In genomic region chr6:148954934-148955915, GRCh38 we compare ENCODE assay signal across 22 cellular contexts.
DNase-seq lines count a peak whose midpoint lies in the region; ATAC-seq and TF ChIP-seq lines count a peak whose summit lies in the region.
"Had no signal": no experiment of that assay in that cellular context is flagged by ENCODE, and none has a peak within 500 bp of the region (broad histone marks: within the 10 kb centered on the region; RNA-seq: fewer than 3 reads in every experiment).

No MANE protein-coding gene starts in this region.

- no peaks in the 10 kb centered on the region; the same call in 1 of the 2 replicates for H3K36me3 ChIP-seq in IMR-90 (ENCODE audit: control insufficient read depth, insufficient read depth, low read length)
- no peaks in the 10 kb centered on the region for H3K36me3 ChIP-seq in endodermal cell (ENCODE audit: control insufficient read depth, insufficient read depth, low read length)
- no peaks in the 10 kb centered on the region for H3K36me3 ChIP-seq in mesendoderm (ENCODE audit: control insufficient read depth, insufficient read depth, low read length)
- H3K36me3 ChIP-seq: gastrocnemius medialis, uterus had no signal

- CTCF ChIA-PET in IMR-90 (lab: Yijun Ruan, JAX) = interaction anchor here (0.8 kb wide), 1 partner anchor 79 kb away, joined by 3 read pairs; no protein-coding TSS in a partner anchor

- H3K9me3 ChIP-seq in IMR-90 (ENCODE audit: control insufficient read depth, insufficient read depth, low read length) (no peaks in the 10 kb centered on the region), endodermal cell (ENCODE audit: control insufficient read depth, low read length) (peaks cover 10% of the 10 kb centered on the region)
- H3K9me3 ChIP-seq: gastrocnemius medialis, uterus had no signal

- dilution Hi-C loops in IMR-90 (cut with HindIII; ENCODE audit: low sequenced_read_pairs, unreplicated experiment) = no loop called here

- no peak for TF ChIP-seq POLR2A in IMR-90 (IDR thresholded peaks at IDR 0.05; ENCODE audit: low read depth, low read length)

- H3K14ac ChIP-seq in IMR-90 (replicated peaks; ENCODE audit: low read depth, low read length) = peak overlapping the region; percentile 28

- H4K8ac ChIP-seq in IMR-90 (ENCODE audit: low read depth in 2 of 2, low read length in 2 of 2) (no peak overlapping the region; a peak in 1 of 4 replicates), mesendoderm (ENCODE audit: low read depth, low read length) (no peak overlapping the region)

- no peak overlapping the region for H3K9ac ChIP-seq in IMR-90 (ENCODE audit: low read depth, low read length)
- H3K9ac ChIP-seq in endodermal cell (ENCODE audit: extremely low read depth, low read length, poor library complexity, severe bottlenecking) = no peak overlapping the region
- no peak overlapping the region for H3K9ac ChIP-seq in mesendoderm (ENCODE audit: low read length)

- H2BK120ac ChIP-seq in IMR-90 (ENCODE audit: low read depth, low read length) = no peak overlapping the region
- no peak overlapping the region for H2BK120ac ChIP-seq in mesendoderm (ENCODE audit: low read depth, low read length)

- no peak overlapping the region for H2AFZ ChIP-seq in IMR-90 (replicated peaks; ENCODE audit: low read length, poor library complexity)

- TF ChIP-seq RAD21 in IMR-90 (IDR thresholded peaks at IDR 0.05; ENCODE audit: low read length) = no peak

- H3K27ac ChIP-seq in IMR-90 (ENCODE audit: insufficient read depth, low read length) (no peak overlapping the region), endodermal cell (ENCODE audit: low read depth, low read length) (no peak overlapping the region), mesendoderm (ENCODE audit: low read depth, low read length) (no peak overlapping the region), dorsolateral prefrontal cortex (no peak overlapping the region)
- H3K27ac ChIP-seq: gastrocnemius medialis, uterus had no signal

- H2BK15ac ChIP-seq in IMR-90 (ENCODE audit: low read depth, low read length) = no peak overlapping the region
- H2BK15ac ChIP-seq in mesendoderm (replicated peaks; ENCODE audit: low read depth) = no peak overlapping the region

- no peak overlapping the region for H4K91ac ChIP-seq in IMR-90 (ENCODE audit: insufficient read depth, low read depth, low read length)

- no peak overlapping the region for H3K27ac Mint-ChIP-seq in endodermal cell
- H3K27ac Mint-ChIP-seq: activated naive CD8-positive, alpha-beta T cell treated with anti-CD3 and anti-CD28 coated beads, Interleukin-2, amount 50 U/mL, for 24 hours; CD14-positive monocyte; T-helper 2 cell treated with Interferon-gamma antibody and Interleukin-4, amounts not matched to agents 5 μg/mL and 100 μg/mL, for 36 hours had no signal

- H3K79me1 ChIP-seq in IMR-90 (ENCODE audit: low read depth in 1 of 2, low read length in 2 of 2) (no peaks in the 10 kb centered on the region), mesendoderm (ENCODE audit: low read length) (peaks cover 3% of the 10 kb centered on the region)

- POLR2A ChIA-PET in IMR-90 (lab: Charles Lee; ENCODE audit: unreplicated experiment) = no interaction called here

- H3K36me3 Mint-ChIP-seq in endodermal cell (ENCODE audit: low read depth) = peaks cover 28% of the 10 kb centered on the region
- H3K36me3 Mint-ChIP-seq: CD14-positive monocyte had no signal

- H3K4me2 ChIP-seq in IMR-90 (ENCODE audit: low read depth, low read length) = no peak overlapping the region
- H3K4me2 ChIP-seq in mesendoderm (ENCODE audit: low read length) = no peak overlapping the region

- H3K23ac ChIP-seq in IMR-90 (ENCODE audit: low read depth, low read length) = no peak overlapping the region
- H3K23ac ChIP-seq in mesendoderm (ENCODE audit: low read length) = no peak overlapping the region

- DNase-seq in GM12865 (ENCODE audit: low read depth) = peak; percentile 9
- peak; percentile 63 for DNase-seq in IMR-90
- no peak for DNase-seq in endodermal cell
- DNase-seq in mesendoderm = peak; percentile 23
- no peak for DNase-seq in dorsolateral prefrontal cortex
- DNase-seq in stimulated activated CD4-positive, alpha-beta T cell treated with anti-CD3 and anti-CD28 coated beads, Interleukin-4, amount 100 ng/mL, for 24 hours = no peak
- DNase-seq: activated CD4-positive, alpha-beta T cell treated with anti-CD3 and anti-CD28 coated beads for 48 hours; activated CD8-positive, alpha-beta memory T cell treated with anti-CD3 and anti-CD28 coated beads for 24 hours; activated naive CD8-positive, alpha-beta T cell treated with anti-CD3 and anti-CD28 coated beads, Interleukin-2, amount 50 U/mL, for 24 hours; activated T-cell treated with anti-CD3 and anti-CD28 coated beads, Interleukin-2, amount 50 U/mL, for 1 hour; gastrocnemius medialis; H7; left cardiac atrium; NCI-H1436; NCI-H510A; posterior cingulate gyrus; SHP77; stimulated activated naive CD4-positive, alpha-beta T cell treated with Interleukin-2 at 50 U/mL for 16 hours; uterus had no signal

- no peaks in the 10 kb centered on the region for H4K20me1 ChIP-seq in IMR-90 (ENCODE audit: insufficient read depth, low read length)

- peak; percentile 51 for ATAC-seq in IMR-90 (ENCODE audit: low read depth)
- no peak for ATAC-seq in GM21367 (IDR thresholded peaks at IDR 0.05; ENCODE audit: unreplicated experiment)
- ATAC-seq: activated naive CD8-positive, alpha-beta T cell treated with anti-CD3 and anti-CD28 coated beads, Interleukin-2, amount 50 U/mL, for 24 hours; gastrocnemius medialis; left cardiac atrium had no signal

- no peaks in the 10 kb centered on the region for H3K79me2 ChIP-seq in mesendoderm (ENCODE audit: control insufficient read depth, insufficient read depth, low read length)

- H2AK9ac ChIP-seq in IMR-90 (replicated peaks; ENCODE audit: low read depth, low read length, poor library complexity) = no peak overlapping the region

- BruUV-seq in IMR-90 (replicated peaks; lab: Mats Ljungman, UMichigan) = no TSS peak

- H2BK5ac ChIP-seq in IMR-90 (ENCODE audit: low read depth, low read length, poor library complexity, severe bottlenecking) = no peak overlapping the region
- H2BK5ac ChIP-seq in mesendoderm (ENCODE audit: low read length) = no peak overlapping the region

- intact Hi-C loops in IMR-90 (cut with micrococcal nuclease) (loop anchor here (2.0 kb wide), 1 partner anchor 14 kb away; no protein-coding TSS in a partner anchor), dorsolateral prefrontal cortex (cut with DNase I) (no loop called here)

- in situ Hi-C loops in IMR-90 (cut with MboI; ENCODE audit: low sequenced_read_pairs) = loop anchor here (5.0 kb wide), 1 partner anchor 378 kb away; no protein-coding TSS in a partner anchor

- H4K5ac ChIP-seq in IMR-90 (ENCODE audit: low read depth, low read length) = no peak overlapping the region
- H4K5ac ChIP-seq in mesendoderm (ENCODE audit: low read length) = no peak overlapping the region

- H3K18ac ChIP-seq in IMR-90 (ENCODE audit: low read depth, low read length) (no peak overlapping the region; the same call in 1 of the 2 replicates), mesendoderm (ENCODE audit: low read length) (no peak overlapping the region)

- no peaks in the 10 kb centered on the region for H3K9me1 ChIP-seq in IMR-90 (ENCODE audit: insufficient read depth, low read length)

- H2AK5ac ChIP-seq in IMR-90 (ENCODE audit: low read depth, low read length) (peak overlapping the region; percentile 7; the same call in 1 of the 2 replicates), mesendoderm (ENCODE audit: low read length) (no peak overlapping the region)

- no peak overlapping the region for H3K4me3 Mint-ChIP-seq in endodermal cell
- H3K4me3 Mint-ChIP-seq: activated naive CD8-positive, alpha-beta T cell treated with anti-CD3 and anti-CD28 coated beads, Interleukin-2, amount 50 U/mL, for 24 hours; CD14-positive monocyte; T-helper 2 cell treated with Interferon-gamma antibody and Interleukin-4, amounts not matched to agents 5 μg/mL and 100 μg/mL, for 36 hours had no signal

- no peaks in the 10 kb centered on the region for H3K27me3 Mint-ChIP-seq in endodermal cell (ENCODE audit: insufficient read depth)

- WGBS in IMR-90 (ENCODE audit: extremely low coverage in 2 of 2, insufficient read length in 1 of 2), 2 experiments = 54% methylated on average over 3 of the region's 6 CpGs; no CpG with 5 or more reads in 1 of the 2 experiments
- 84 to 92% methylated on average over 6 of the region's 6 CpGs for WGBS in endodermal cell (ENCODE audit: insufficient coverage in 1 of 2, insufficient read length in 1 of 2), 2 experiments
- WGBS in mesendoderm (ENCODE audit: extremely low coverage, insufficient coverage, low lambda C conversion rate) = no CpG with 5 or more reads among the region's 6 CpGs

- no peak overlapping the region for H3K4me3 ChIP-seq in GM12865 (ENCODE audit: low read depth, low read length)
- no peak overlapping the region for H3K4me3 ChIP-seq in IMR-90 (ENCODE audit: insufficient read depth, low read depth, low read length)
- H3K4me3 ChIP-seq in endodermal cell (ENCODE audit: low read length) = no peak overlapping the region
- no peak overlapping the region for H3K4me3 ChIP-seq in mesendoderm (ENCODE audit: low read length)
- no peak overlapping the region for H3K4me3 ChIP-seq in dorsolateral prefrontal cortex
- H3K4me3 ChIP-seq: gastrocnemius medialis, uterus had no signal

- TF ChIP-seq CTCF in GM12865 (IDR thresholded peaks at IDR 0.05; ENCODE audit: insufficient read depth, low read depth, low read length, missing control alignments) = no peak
- no peak for TF ChIP-seq CTCF in IMR-90 (conservative IDR thresholded peaks at IDR 0.05; ENCODE audit: low read depth, low read length)
- TF ChIP-seq CTCF in endodermal cell (conservative IDR thresholded peaks at IDR 0.05) = peak; percentile 41
- no peak for TF ChIP-seq CTCF in dorsolateral prefrontal cortex (IDR thresholded peaks at IDR 0.05 in 54 of 56, conservative IDR thresholded peaks at IDR 0.05 in 2 of 56; ENCODE audit: low read depth in 1 of 56, partially characterized antibody in 56 of 56)

- H2BK20ac ChIP-seq in IMR-90 (ENCODE audit: low read depth, low read length) = no peak overlapping the region

- H3K4ac ChIP-seq in IMR-90 (ENCODE audit: low read depth, low read length) (no peak overlapping the region), mesendoderm (ENCODE audit: low read depth, low read length) (no peak overlapping the region)

- H3K27me3 ChIP-seq in IMR-90 (ENCODE audit: control insufficient read depth, insufficient read depth, low read length) (no peaks in the 10 kb centered on the region), endodermal cell (ENCODE audit: control insufficient read depth, insufficient read depth, low read length, poor library complexity, severe bottlenecking) (no peaks in the 10 kb centered on the region), mesendoderm (ENCODE audit: insufficient read depth, low read length, poor library complexity) (no peaks in the 10 kb centered on the region), dorsolateral prefrontal cortex (no peaks in the 10 kb centered on the region)
- H3K27me3 ChIP-seq: gastrocnemius medialis, uterus had no signal

- peaks cover 9% of the 10 kb centered on the region for H3K4me1 ChIP-seq in IMR-90 (ENCODE audit: control insufficient read depth, insufficient read depth, low read length)
- H3K4me1 ChIP-seq in endodermal cell (ENCODE audit: control insufficient read depth, insufficient read depth, low read length) = no peaks in the 10 kb centered on the region
- no peaks in the 10 kb centered on the region for H3K4me1 ChIP-seq in mesendoderm (ENCODE audit: control insufficient read depth, low read depth, low read length)
- H3K4me1 ChIP-seq: gastrocnemius medialis, uterus had no signal

- H3K9me3 Mint-ChIP-seq in endodermal cell = peaks cover 14% of the 10 kb centered on the region
- H3K9me3 Mint-ChIP-seq: T-helper 2 cell treated with Interferon-gamma antibody and Interleukin-4, amounts not matched to agents 5 μg/mL and 100 μg/mL, for 36 hours had no signal

- H3K56ac ChIP-seq in IMR-90 (ENCODE audit: extremely low read depth, insufficient read depth, low read length) (no peak overlapping the region), mesendoderm (ENCODE audit: low read length) (no peak overlapping the region)

- H3K4me1 Mint-ChIP-seq in endodermal cell = peaks cover 20% of the 10 kb centered on the region
- H3K4me1 Mint-ChIP-seq: activated naive CD8-positive, alpha-beta T cell treated with anti-CD3 and anti-CD28 coated beads, Interleukin-2, amount 50 U/mL, for 24 hours; CD14-positive monocyte had no signal

Comparison
In these comparisons a context has a peak if more than half of its experiments do, and no peak if none do; other contexts are left out.
1. DNase-seq: peak in GM12865 (single experiment), IMR-90 (single experiment) and mesendoderm (single experiment); none in endodermal cell (single experiment), dorsolateral prefrontal cortex (0 of 10) and stimulated activated CD4-positive, alpha-beta T cell treated with anti-CD3 and anti-CD28 coated beads, Interleukin-4, amount 100 ng/mL, for 24 hours (single experiment).